Comparison of ENCODE assay signal across 32 cellular contexts in the genomic region with DNA sequence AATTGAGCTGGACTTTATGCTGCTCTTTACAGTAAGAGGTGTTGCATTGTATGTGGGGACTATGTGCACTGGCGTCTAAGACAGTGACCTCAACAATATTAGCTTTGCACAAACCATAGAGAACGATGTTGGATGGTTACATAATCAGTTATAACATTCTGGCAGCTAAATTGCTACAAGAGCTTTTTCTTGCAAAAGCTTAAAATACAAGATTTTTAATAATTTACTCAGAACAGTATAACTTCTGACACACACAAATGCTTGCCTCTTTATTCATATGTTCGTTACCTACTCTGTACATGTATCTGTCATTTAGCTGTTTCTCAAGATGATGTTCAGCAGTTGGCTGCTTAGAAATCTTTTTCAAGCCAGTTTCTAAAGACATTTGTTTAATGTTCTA.
"Had no signal": no experiment of that assay in that cellular context is flagged by ENCODE, and none has a peak within 500 bp of the region (broad histone marks: within the 10 kb centered on the region; RNA-seq: fewer than 3 reads in every experiment).

No MANE protein-coding gene starts in this region.

- FAIRE-seq: astrocyte, TTC549 had no signal

- H3K27ac Mint-ChIP-seq: activated naive CD4-positive, alpha-beta T cell treated with anti-CD3 and anti-CD28 coated beads for 36 hours; activated naive CD8-positive, alpha-beta T cell treated with anti-CD3 and anti-CD28 coated beads, Interleukin-2, amount 10 ng/mL, durations not matched to agents 7 days and 5 days; endodermal cell had no signal

- DNase-seq: activated CD4-positive, alpha-beta T cell treated with anti-CD3 and anti-CD28 coated beads for 48 hours; activated CD4-positive, alpha-beta T cell treated with anti-CD3 and anti-CD28 coated beads, Interleukin-2, amount 50 U/mL, for 48 hours; activated CD8-positive, alpha-beta memory T cell treated with anti-CD3 and anti-CD28 coated beads, Interleukin-2, amount 50 U/mL, for 48 hours; activated effector memory CD4-positive, alpha-beta T cell treated with anti-CD3 and anti-CD28 coated beads, Interleukin-2, amount 50 U/mL, for 16 hours; activated naive CD4-positive, alpha-beta T cell treated with anti-CD3 and anti-CD28 coated beads for 36 hours; activated naive CD8-positive, alpha-beta T cell treated with anti-CD3 and anti-CD28 coated beads, Interleukin-2, amount 10 ng/mL, durations not matched to agents 7 days and 5 days; amniotic stem cell; brain microvascular endothelial cell; cortex of kidney; endodermal cell; foreskin keratinocyte; heart left ventricle; kidney glomerular epithelial cell; left lung; mesendoderm; nephron progenitor cell; stimulated activated CD4-positive, alpha-beta T cell treated with anti-CD3 and anti-CD28 coated beads, Interleukin-12 subunit alpha, Interleukin-12 subunit beta, amount 100 ng/mL, for 4 hours; stimulated activated CD4-positive, alpha-beta T cell treated with anti-CD3 and anti-CD28 coated beads, Interleukin-4, amount 100 ng/mL, for 1 hour; substantia nigra; T-helper 9 cell; thyroid gland; upper lobe of left lung had no signal

- H3K9me3 Mint-ChIP-seq: activated naive CD4-positive, alpha-beta T cell treated with anti-CD3 and anti-CD28 coated beads for 36 hours; activated naive CD8-positive, alpha-beta T cell treated with anti-CD3 and anti-CD28 coated beads, Interleukin-2, amount 10 ng/mL, durations not matched to agents 7 days and 5 days; endodermal cell; nephron progenitor cell; stimulated activated naive CD8-positive, alpha-beta T cell treated with anti-CD3 and anti-CD28 coated beads, Interleukin-15, Interleukin-2, amounts not matched to agents 100 ng/mL and 50 ng/mL, for 24 hours had no signal

- H3K4me3 Mint-ChIP-seq: activated naive CD4-positive, alpha-beta T cell treated with anti-CD3 and anti-CD28 coated beads for 36 hours; activated naive CD8-positive, alpha-beta T cell treated with anti-CD3 and anti-CD28 coated beads, Interleukin-2, amount 10 ng/mL, durations not matched to agents 7 days and 5 days; endodermal cell; nephron progenitor cell; stimulated activated naive CD8-positive, alpha-beta T cell treated with anti-CD3 and anti-CD28 coated beads, Interleukin-15, Interleukin-2, amounts not matched to agents 100 ng/mL and 50 ng/mL, for 24 hours had no signal

- H3K4me1 ChIP-seq: foreskin keratinocyte had no signal

- H3K4me1 Mint-ChIP-seq: endodermal cell, nephron progenitor cell had no signal

- ATAC-seq: foreskin keratinocyte, heart left ventricle, left lung, sciatic nerve had no signal

- H3K27me3 Mint-ChIP-seq: activated naive CD8-positive, alpha-beta T cell treated with anti-CD3 and anti-CD28 coated beads, Interleukin-2, amount 10 ng/mL, durations not matched to agents 7 days and 5 days; stimulated activated naive CD8-positive, alpha-beta T cell treated with anti-CD3 and anti-CD28 coated beads, Interleukin-15, Interleukin-2, amounts not matched to agents 100 ng/mL and 50 ng/mL, for 24 hours had no signal

- H3K9me3 ChIP-seq: esophagus muscularis mucosa, heart left ventricle, left lung, neutrophil, thyroid gland, upper lobe of left lung, vagina had no signal

- H3K4me3 ChIP-seq: esophagus muscularis mucosa, heart left ventricle, left lung, lung, skin epidermis, thyroid gland, upper lobe of left lung, vagina had no signal

- H3K27me3 ChIP-seq: brain microvascular endothelial cell, esophagus muscularis mucosa, foreskin keratinocyte, heart left ventricle, left lung, neutrophil, thyroid gland, upper lobe of left lung, vagina had no signal

- H3K27ac ChIP-seq: brain microvascular endothelial cell, esophagus muscularis mucosa, foreskin keratinocyte, heart left ventricle, left lung, neutrophil, skin epidermis, thyroid gland, upper lobe of left lung, vagina, VCaP had no signal
